ENCODE assay signal across 17 cellular contexts in genomic region chr11:11514246-11514645, GRCh38.
"Had no signal": no experiment of that assay in that cellular context is flagged by ENCODE, and none has a peak within 500 bp of the region (broad histone marks: within the 10 kb centered on the region; RNA-seq: fewer than 3 reads in every experiment).

No MANE protein-coding gene starts in this region.

- H3K27ac ChIP-seq: ovary, right lobe of liver, vagina had no signal

- H3K4me3 ChIP-seq: heart right ventricle, lung, ovary, right lobe of liver, vagina had no signal

- H3K27me3 ChIP-seq: heart right ventricle, ovary, right lobe of liver, vagina had no signal

- H3K9me3 ChIP-seq: heart right ventricle, ovary, right lobe of liver, vagina had no signal

- H3K36me3 ChIP-seq: heart right ventricle, ovary, right lobe of liver, vagina had no signal

- H3K4me1 ChIP-seq: right lobe of liver had no signal

- DNase-seq: activated CD4-positive, alpha-beta T cell treated with anti-CD3 and anti-CD28 coated beads for 1 hour; activated CD8-positive, alpha-beta memory T cell treated with anti-CD3 and anti-CD28 coated beads for 24 hours; activated CD8-positive, alpha-beta memory T cell treated with anti-CD3 and anti-CD28 coated beads, Interleukin-2, amount 50 U/mL, for 48 hours; activated effector memory CD4-positive, alpha-beta T cell treated with Interleukin-2 at 50 U/mL for 16 hours; activated naive CD4-positive, alpha-beta T cell treated with anti-CD3 and anti-CD28 coated beads, Interleukin-2, amount 50 U/mL, for 16 hours; activated T-cell treated with anti-CD3 and anti-CD28 coated beads, Interleukin-2, amount 50 U/mL, for 48 hours; cerebellar nuclear complex; effector CD4-positive, alpha-beta T cell; heart right ventricle; left cardiac atrium; ovary; right lobe of liver; stimulated activated CD8-positive, alpha-beta memory T cell treated with anti-CD3 and anti-CD28 coated beads, Interleukin-4, amount 100 ng/mL, for 48 hours; stimulated activated naive CD4-positive, alpha-beta T cell; T1000 had no signal
